ENCODE assay signal across 22 cellular contexts in the genomic region with DNA sequence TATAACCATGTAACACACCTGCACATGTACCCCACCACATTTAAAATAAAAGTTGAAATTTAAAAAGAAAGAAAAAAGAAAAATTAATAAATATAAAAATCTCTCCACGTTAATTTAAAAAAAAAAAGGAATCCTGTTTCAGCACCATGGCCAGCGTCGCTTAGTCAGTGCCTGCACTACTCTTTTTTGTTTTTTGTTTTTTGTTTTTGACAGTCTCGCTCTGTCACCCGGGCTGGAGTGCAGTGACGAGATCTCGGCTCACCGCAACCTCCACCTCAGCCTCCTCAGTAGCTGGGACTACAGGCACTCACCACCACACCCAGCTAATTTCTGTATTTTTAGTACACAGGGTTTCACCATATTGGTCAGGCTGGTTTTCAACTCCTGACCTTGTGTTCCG.
A peak's percentile ranks its signal among the peaks of the same experiment; 100 is the strongest.
DNase-seq lines count a peak whose midpoint lies in the region; ATAC-seq and TF ChIP-seq lines count a peak whose summit lies in the region.
"Had no signal": no experiment of that assay in that cellular context is flagged by ENCODE, and none has a peak within 500 bp of the region (broad histone marks: within the 10 kb centered on the region; RNA-seq: fewer than 3 reads in every experiment).

No MANE protein-coding gene starts in this region.

- POLR2A ChIA-PET in activated CD4-positive, alpha-beta T cell treated with anti-CD3 and anti-CD28 coated beads for 36 hours (lab: Charles Lee) = interaction anchor here (0.6 kb wide), 1 partner anchor 137 kb away, joined by 3 read pairs; no protein-coding TSS in a partner anchor

- no peak overlapping the region for H3K27ac Mint-ChIP-seq in activated CD4-positive, alpha-beta T cell treated with anti-CD3 and anti-CD28 coated beads for 36 hours
- no peak overlapping the region for H3K27ac Mint-ChIP-seq in neural crest cell (ENCODE audit: unreplicated experiment)
- H3K27ac Mint-ChIP-seq: activated CD4-positive, alpha-beta memory T cell treated with anti-CD3 and anti-CD28 coated beads for 36 hours; activated T-cell treated with anti-CD3 and anti-CD28 coated beads, Interleukin-2, amount 50 U/mL, for 24 hours; IgD-negative memory B cell had no signal

- H3K4me2 ChIP-seq in Karpas-422 (ENCODE audit: low read depth, low read length, poor library complexity, severe bottlenecking) = no peak overlapping the region
- H3K4me2 ChIP-seq: PC-9 had no signal

- intact Hi-C loops in activated CD4-positive, alpha-beta T cell treated with anti-CD3 and anti-CD28 coated beads for 36 hours (cut with DNase I, micrococcal nuclease) = no loop called here

- H3K4me3 Mint-ChIP-seq in activated CD4-positive, alpha-beta T cell treated with anti-CD3 and anti-CD28 coated beads for 36 hours = no peak overlapping the region
- H3K4me3 Mint-ChIP-seq in neural crest cell = no peak overlapping the region
- H3K4me3 Mint-ChIP-seq: activated CD4-positive, alpha-beta memory T cell treated with anti-CD3 and anti-CD28 coated beads for 36 hours; activated T-cell treated with anti-CD3 and anti-CD28 coated beads, Interleukin-2, amount 50 U/mL, for 24 hours; IgD-negative memory B cell had no signal

- no peak overlapping the region for H3K4me3 ChIP-seq in Karpas-422 (ENCODE audit: low read length)
- no peak overlapping the region for H3K4me3 ChIP-seq in choroid plexus epithelial cell (ENCODE audit: low read depth, low read length)
- H3K4me3 ChIP-seq: gastrocnemius medialis, PC-9, tibial artery had no signal

- in situ Hi-C loops in G401 (cut with HindIII; ENCODE audit: low sequenced_read_pairs) = no loop called here

- H3K36me3 Mint-ChIP-seq in activated CD4-positive, alpha-beta T cell treated with anti-CD3 and anti-CD28 coated beads for 36 hours (ENCODE audit: low read depth) = no peaks in the 10 kb centered on the region
- H3K36me3 Mint-ChIP-seq in neural crest cell (ENCODE audit: low read depth) = no peaks in the 10 kb centered on the region
- H3K36me3 Mint-ChIP-seq: activated CD4-positive, alpha-beta memory T cell treated with anti-CD3 and anti-CD28 coated beads for 36 hours; IgD-negative memory B cell had no signal

- no peaks in the 10 kb centered on the region for H3K27me3 ChIP-seq in Karpas-422 (ENCODE audit: low read length)
- H3K27me3 ChIP-seq: gastrocnemius medialis, tibial artery had no signal

- H3K79me2 ChIP-seq in Karpas-422 (ENCODE audit: low read length) = no peaks in the 10 kb centered on the region

- no peaks in the 10 kb centered on the region for H3K36me3 ChIP-seq in Karpas-422 (ENCODE audit: insufficient read depth, low read length)
- H3K36me3 ChIP-seq: gastrocnemius medialis, tibial artery had no signal

- no peaks in the 10 kb centered on the region for H3K9me3 Mint-ChIP-seq in activated CD4-positive, alpha-beta T cell treated with anti-CD3 and anti-CD28 coated beads for 36 hours (ENCODE audit: low read depth)
- H3K9me3 Mint-ChIP-seq in neural crest cell = no peaks in the 10 kb centered on the region

- H3K9me3 ChIP-seq in Karpas-422 (ENCODE audit: low read length) = no peaks in the 10 kb centered on the region
- H3K9me3 ChIP-seq: gastrocnemius medialis, tibial artery had no signal

- H3K27ac ChIP-seq in Karpas-422 (ENCODE audit: low read length) = no peak overlapping the region
- H3K27ac ChIP-seq: gastrocnemius medialis, PC-9, tibial artery had no signal

- no peaks in the 10 kb centered on the region for H3K27me3 Mint-ChIP-seq in activated CD4-positive, alpha-beta T cell treated with anti-CD3 and anti-CD28 coated beads for 36 hours
- H3K27me3 Mint-ChIP-seq in neural crest cell (ENCODE audit: low read depth) = peaks cover 31% of the 10 kb centered on the region
- H3K27me3 Mint-ChIP-seq: activated CD4-positive, alpha-beta memory T cell treated with anti-CD3 and anti-CD28 coated beads for 36 hours; activated T-cell treated with anti-CD3 and anti-CD28 coated beads, Interleukin-2, amount 50 U/mL, for 24 hours; IgD-negative memory B cell had no signal

- no peaks in the 10 kb centered on the region for H3K4me1 ChIP-seq in Karpas-422 (ENCODE audit: low read length)
- H3K4me1 ChIP-seq: gastrocnemius medialis, tibial artery had no signal

- H3K4me1 Mint-ChIP-seq in activated CD4-positive, alpha-beta T cell treated with anti-CD3 and anti-CD28 coated beads for 36 hours = no peaks in the 10 kb centered on the region
- no peaks in the 10 kb centered on the region for H3K4me1 Mint-ChIP-seq in neural crest cell
- H3K4me1 Mint-ChIP-seq: IgD-negative memory B cell had no signal

- no peak overlapping the region for H2AFZ ChIP-seq in Karpas-422 (ENCODE audit: low read length)
- H2AFZ ChIP-seq: PC-9 had no signal

- peak; percentile 19 for DNase-seq in activated CD4-positive, alpha-beta T cell treated with anti-CD3 and anti-CD28 coated beads for 36 hours
- no peak for DNase-seq in activated CD4-positive, alpha-beta T cell treated with anti-CD3 and anti-CD28 coated beads for 1 hour
- DNase-seq in Karpas-422 (peak; percentile 42), choroid plexus epithelial cell (ENCODE audit: low read depth) (peak; percentile 24), neural crest cell (ENCODE audit: low read depth, low spot score) (peak; percentile 11), G401 (ENCODE audit: low spot score) (no peak)
- no peak for DNase-seq in effector CD4-positive, alpha-beta T cell
- DNase-seq: activated CD4-positive, alpha-beta memory T cell treated with anti-CD3 and anti-CD28 coated beads for 36 hours; activated naive CD4-positive, alpha-beta T cell treated with anti-CD3 and anti-CD28 coated beads, Interleukin-2, amount 50 U/mL, for 16 hours; activated T-cell treated with anti-CD3 and anti-CD28 coated beads, Interleukin-2, amount 50 U/mL, for 24 hours; C1 segment of cervical spinal cord; DMS153; gastrocnemius medialis; GOT3; NCI-H1092; NCI-H69; PC-9; stimulated activated naive CD4-positive, alpha-beta T cell; tibial artery had no signal

- no peak for ATAC-seq in activated CD4-positive, alpha-beta T cell treated with anti-CD3 and anti-CD28 coated beads for 36 hours
- ATAC-seq in HG02973 (IDR thresholded peaks at IDR 0.05; ENCODE audit: unreplicated experiment) = no peak
- ATAC-seq: gastrocnemius medialis, left lobe of liver had no signal

- H3K9me2 ChIP-seq in Karpas-422 (replicated peaks; ENCODE audit: insufficient read depth, low read length) = no peaks in the 10 kb centered on the region

- no peaks in the 10 kb centered on the region for H4K20me1 ChIP-seq in Karpas-422 (ENCODE audit: insufficient read depth, low read depth, low read length)

- H3K9ac ChIP-seq in Karpas-422 (ENCODE audit: low read length) = no peak overlapping the region

- CTCF ChIA-PET in activated CD4-positive, alpha-beta T cell treated with anti-CD3 and anti-CD28 coated beads for 36 hours (lab: Charles Lee) = no interaction called here

- TF ChIP-seq CTCF in choroid plexus epithelial cell (conservative IDR thresholded peaks at IDR 0.05; ENCODE audit: low read depth, low read length) (no peak), neural crest cell (conservative IDR thresholded peaks at IDR 0.05) (no peak)

Comparison
In these comparisons a context has a peak if more than half of its experiments do, and no peak if none do; other contexts are left out.
1. DNase-seq: peak in activated CD4-positive, alpha-beta T cell treated with anti-CD3 and anti-CD28 coated beads for 36 hours (single experiment), Karpas-422 (single experiment), choroid plexus epithelial cell (single experiment) and neural crest cell (single experiment); none in activated CD4-positive, alpha-beta T cell treated with anti-CD3 and anti-CD28 coated beads for 1 hour (single experiment), effector CD4-positive, alpha-beta T cell (single experiment) and G401 (single experiment).